In the genomic region with DNA sequence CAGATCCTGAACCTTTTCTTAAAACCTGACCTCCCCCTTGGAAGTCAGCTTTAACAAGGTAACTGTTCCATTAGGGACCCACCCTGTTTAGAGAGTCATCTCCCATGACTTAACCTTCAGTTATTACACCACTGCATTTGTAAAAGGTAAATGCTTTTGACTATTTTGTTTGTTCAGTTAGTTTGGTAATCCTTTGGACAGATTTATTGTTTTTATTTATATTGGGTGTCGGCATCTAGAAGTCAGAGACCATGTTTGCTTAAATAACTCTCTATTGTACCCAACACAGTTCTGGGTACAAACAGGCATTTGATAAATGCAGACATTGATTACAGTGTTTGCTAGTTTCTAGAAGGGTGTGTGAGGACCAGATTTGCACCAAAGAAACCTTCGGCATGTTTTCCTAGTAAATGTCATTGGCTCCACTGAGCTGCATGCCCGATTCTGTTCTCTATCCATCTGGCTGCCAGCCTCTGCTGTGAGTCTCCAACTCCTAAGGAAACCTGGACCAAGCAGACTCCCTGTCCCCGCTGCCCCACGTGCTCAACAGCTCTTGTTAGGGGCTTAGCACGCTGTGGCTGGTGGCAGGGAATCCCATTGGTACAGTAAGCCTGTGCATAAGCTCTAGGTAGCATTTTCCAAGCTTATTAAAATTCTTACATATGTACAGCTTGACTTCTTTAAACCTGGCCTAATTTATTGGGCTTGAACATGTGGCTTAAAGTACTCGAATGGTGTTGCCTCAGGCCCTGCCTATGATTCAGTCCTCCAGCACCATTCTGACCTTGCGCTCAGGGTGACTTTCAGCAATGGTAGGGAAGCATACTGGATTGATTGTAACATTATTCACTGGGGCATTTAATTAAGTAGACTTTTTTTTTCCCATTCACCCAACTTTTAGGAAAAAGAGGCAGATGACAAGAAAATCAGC, we compare ENCODE assay signal across 30 cellular contexts. TPM values are rescaled to one million over a fixed set of nuclear protein-coding genes. Genes with fewer than 3 reads are reported as not detected.
DNase-seq lines count a peak whose midpoint lies in the region; ATAC-seq and TF ChIP-seq lines count a peak whose summit lies in the region.
"Had no signal": no experiment of that assay in that cellular context is flagged by ENCODE, and none has a peak within 500 bp of the region (broad histone marks: within the 10 kb centered on the region; RNA-seq: fewer than 3 reads in every experiment).

No MANE protein-coding gene starts in this region.

- intact Hi-C loops in adrenal gland (cut with DNase I): loop anchor here in 1 of 2 donors (10.0 kb wide), 1 partner anchor 423 kb away; no protein-coding TSS in a partner anchor
- intact Hi-C loops in right lobe of liver (cut with DNase I): no loop called here

- H3K27ac ChIP-seq in adrenal gland: peak overlapping the region in 1 of 5 donors; percentile 37
- peak overlapping the region in 1 of 3 donors; percentile 11 for H3K27ac ChIP-seq in right lobe of liver
- H3K27ac ChIP-seq: A549, dorsolateral prefrontal cortex, vagina had no signal

- no peaks in the 10 kb centered on the region for H3K27me3 ChIP-seq in HAP-1 (ENCODE audit: low read depth)
- no peaks in the 10 kb centered on the region for H3K27me3 ChIP-seq in adrenal gland
- no peaks in the 10 kb centered on the region for H3K27me3 ChIP-seq in right lobe of liver
- H3K27me3 ChIP-seq: dorsolateral prefrontal cortex, gastrocnemius medialis, vagina had no signal

- no peak for TF ChIP-seq CTCF in AG10803 (conservative IDR thresholded peaks at IDR 0.05; ENCODE audit: low read length)
- TF ChIP-seq CTCF in adrenal gland (IDR thresholded peaks at IDR 0.05): no peak
- no peak for TF ChIP-seq CTCF in right lobe of liver (IDR thresholded peaks at IDR 0.05)

- H3K4me3 ChIP-seq in AG10803 (ENCODE audit: low read length) (no peak overlapping the region), HAP-1 (no peak overlapping the region), adrenal gland (no peak overlapping the region), right lobe of liver (no peak overlapping the region)
- H3K4me3 ChIP-seq: A549, dorsolateral prefrontal cortex, gastrocnemius medialis, K562, vagina had no signal

- peak; percentile 60 to 76 (median 72) for ATAC-seq in right lobe of liver
- no peak for ATAC-seq in HG03196 (IDR thresholded peaks at IDR 0.05; ENCODE audit: unreplicated experiment)
- no peak for ATAC-seq in HG03025 (IDR thresholded peaks at IDR 0.05; ENCODE audit: low FRiP score, unreplicated experiment)
- ATAC-seq: A549; activated CD8-positive, alpha-beta T cell treated with anti-CD3 and anti-CD28 coated beads for 36 hours; gastrocnemius medialis; K562; SK-N-SH treated with all-trans-retinoic acid at 6 μM for 48 hours; T-helper 17 cell had no signal

- no peak for TF ChIP-seq POLR2A in adrenal gland (IDR thresholded peaks at IDR 0.05)
- TF ChIP-seq POLR2A in right lobe of liver (IDR thresholded peaks at IDR 0.05): no peak

- H3K4me1 ChIP-seq in HAP-1: no peaks in the 10 kb centered on the region
- H3K4me1 ChIP-seq in adrenal gland (replicated peaks in 1 of 2): peaks cover 0 to 13% of the 10 kb centered on the region in 2 donors
- H3K4me1 ChIP-seq in right lobe of liver: peaks cover 0 to 14% (median 7%) of the 10 kb centered on the region in 4 donors
- H3K4me1 ChIP-seq: vagina had no signal

- WGBS in adrenal gland, 4 donors: 82 to 88% (median 85%) methylated on average over 8 of the region's 8 CpGs
- WGBS in right lobe of liver (ENCODE audit: insufficient coverage, low coverage, low lambda C conversion rate, missing lambda C conversion rate): 72% methylated on average over 7 of the region's 8 CpGs

- H3K36me3 ChIP-seq in HAP-1 (replicated peaks) (peaks cover 25% of the 10 kb centered on the region), adrenal gland (replicated peaks in 1 of 2) (peaks cover 0 to 12% of the 10 kb centered on the region in 2 donors), right lobe of liver (peaks cover 0 to 22% (median 0%) of the 10 kb centered on the region in 4 donors)

- DNase-seq in AG10803 (ENCODE audit: low read depth): peak; percentile 27
- DNase-seq in HAP-1 (ENCODE audit: low spot score in 2 of 2): peak; percentile 2 to 19
- DNase-seq in adrenal gland: peak in 5 of 7 donors; percentile 37 to 58 (median 48)
- no peak for DNase-seq in right lobe of liver
- no peak for DNase-seq in stimulated activated CD4-positive, alpha-beta T cell treated with anti-CD3 and anti-CD28 coated beads, Interleukin-12 subunit alpha, Interleukin-12 subunit beta, amount 100 ng/mL, for 4 hours
- no peak for DNase-seq in DMS153 treated with DMSO at 0.1 percent for 48 hours (lab: John Stamatoyannopoulos, UW; ENCODE audit: unreplicated experiment)
- DNase-seq: activated CD4-positive, CD25-positive, alpha-beta regulatory T cell treated with anti-CD3 and anti-CD28 coated beads, Interleukin-2, amount 50 U/mL, for 72 hours; activated CD8-positive, alpha-beta T cell treated with anti-CD3 and anti-CD28 coated beads for 36 hours; activated gamma-delta T cell; activated T-cell treated with anti-CD3 and anti-CD28 coated beads for 4 hours; CD8-positive, alpha-beta memory T cell; cerebellar nuclear complex; DMS53; dorsolateral prefrontal cortex; gastrocnemius medialis; HCEC 1CT; immature natural killer cell; mesenchymal stem cell; NCI-H1105; NCI-H1930; NCI-H774; T-helper 17 cell had no signal

- in situ Hi-C loops in HAP-1 (cut with MboI; ENCODE audit: low sequenced_read_pairs): no loop called here

- H3K9me3 ChIP-seq in HAP-1 (no peaks in the 10 kb centered on the region), adrenal gland (replicated peaks in 1 of 3) (no peaks in the 10 kb centered on the region), right lobe of liver (no peaks in the 10 kb centered on the region)
- H3K9me3 ChIP-seq: A549, gastrocnemius medialis, vagina had no signal

RNA-seq across cellular contexts. Expression of a gene that starts 6.6 kb away (rescaled TPM):
- total RNA-seq in adrenal gland (10 to 100 TPM in 6 of 8 donors, 1 to 10 TPM in 2; 7.1 to 19.5 (median 14.8) TPM), right lobe of liver (10 to 100 TPM in 4 of 6 experiments, 1 to 10 TPM in 2; 4.9 to 11.9 (median 10.8) TPM)
- polyA plus RNA-seq in adrenal gland: 10 to 100 TPM in 1 of 3 donors, 1 to 10 TPM in 2; 3.9 to 13.1 (median 6.6) TPM

RNA-seq across cellular contexts. Expression of a gene that starts 37.4 kb away (rescaled TPM):
- total RNA-seq in adrenal gland: 100 to 1,000 TPM in 4 of 8 donors, 10 to 100 TPM in 4; 62.2 to 267 (median 101) TPM
- 100 to 1,000 TPM in 1 of 3 donors, 10 to 100 TPM in 2; 56.4 to 195 (median 82.7) TPM for polyA plus RNA-seq in adrenal gland
- total RNA-seq in right lobe of liver: 10 to 100 TPM; 20.8 to 30.9 (median 28.2) TPM

RNA-seq across cellular contexts. Expression of a gene that starts 56.2 kb away (rescaled TPM):
- total RNA-seq in adrenal gland (1 to 10 TPM in 2 of 8 donors, under 1 TPM in 4, not detected in 2; 0.28 to 1.5 (median 0.69) TPM), right lobe of liver (1 to 10 TPM in 1 of 6 experiments, under 1 TPM in 3, not detected in 2; 0.29 to 1.1 (median 0.81) TPM)
- 1 to 10 TPM in 2 of 3 donors, under 1 TPM in 1; 0.71 to 2.7 (median 1.4) TPM for polyA plus RNA-seq in adrenal gland
- total RNA-seq: HT-29, myocyte, vagina had no signal

Comparison
In these comparisons a context has a peak if more than half of its experiments do, and no peak if none do; other contexts are left out.
1. DNase-seq: peak in AG10803 (single experiment), HAP-1 (2 of 2) and adrenal gland (5 of 7); none in right lobe of liver (0 of 3), stimulated activated CD4-positive, alpha-beta T cell treated with anti-CD3 and anti-CD28 coated beads, Interleukin-12 subunit alpha, Interleukin-12 subunit beta, amount 100 ng/mL, for 4 hours (single experiment) and DMS153 treated with DMSO at 0.1 percent for 48 hours (single experiment).
2. ATAC-seq: peak in right lobe of liver (4 of 4); none in HG03196 (single experiment) and HG03025 (single experiment).